In genomic region chr10:131641231-131641630, GRCh38 we compare ENCODE assay signal across 10 cellular contexts.
A peak's percentile ranks its signal among the peaks of the same experiment; 100 is the strongest.
DNase-seq lines count a peak whose midpoint lies in the region; ATAC-seq, FAIRE-seq and TF ChIP-seq lines count a peak whose summit lies in the region.
"Had no signal": no experiment of that assay in that cellular context is flagged by ENCODE, and none has a peak within 500 bp of the region (broad histone marks: within the 10 kb centered on the region; RNA-seq: fewer than 3 reads in every experiment).

No MANE protein-coding gene starts in this region.

- H2BK15ac ChIP-seq in H1 (ENCODE audit: low read length) = no peak overlapping the region

- 0 out of 2 replicates have a peak overlapping the region, but pooled peaks have one; percentile 45 for H4K8ac ChIP-seq in H1 (ENCODE audit: extremely low read depth, insufficient read depth, low read length)

- no peak overlapping the region for H3K4me2 ChIP-seq in H1 (ENCODE audit: insufficient read depth in 1 of 2, low read depth in 2 of 2, low read length in 2 of 2)

- no peaks in the 10 kb centered on the region for H3K4me1 Mint-ChIP-seq in T-cell

- no peak overlapping the region for H2BK120ac ChIP-seq in H1 (replicated peaks; ENCODE audit: low read depth, low read length)

- TF ChIP-seq POLR2A in H1 (IDR thresholded peaks at IDR 0.05; ENCODE audit: control extremely low read depth in 1 of 2, low read depth in 2 of 2, low read length in 2 of 2) = no peak

- FAIRE-seq in H1 (lab: Jason Lieb, UNC) = no peak

- H3K23me2 ChIP-seq in H1 (ENCODE audit: low read depth, low read length) = no peaks in the 10 kb centered on the region

- no peak overlapping the region for H2BK5ac ChIP-seq in H1 (ENCODE audit: low read depth, low read length)

- no peak overlapping the region for H3K4me3 ChIP-seq in H1 (ENCODE audit: extremely low read depth in 1 of 4, insufficient read depth in 2 of 4, low read depth in 3 of 4, low read length in 4 of 4)
- H3K4me3 ChIP-seq: dorsolateral prefrontal cortex had no signal

- peaks cover 0 to 5% of the 10 kb centered on the region in 2 experiments; a peak in 1 of 4 replicates for H3K9me3 ChIP-seq in H1 (ENCODE audit: insufficient read depth in 2 of 2, low read depth in 1 of 2, low read length in 1 of 2)

- ATAC-seq in GM18502 (IDR thresholded peaks at IDR 0.05; ENCODE audit: poor library complexity, unreplicated experiment) (peak; percentile 99), GM19452 (IDR thresholded peaks at IDR 0.05; ENCODE audit: unreplicated experiment) (peak; percentile 99), HG03135 (IDR thresholded peaks at IDR 0.05; ENCODE audit: unreplicated experiment) (peak; percentile 99), T-cell (replicated peaks in 1 of 4) (no peak)

- peaks cover 0 to 16% (median 16%) of the 10 kb centered on the region in 3 donors for H3K9me3 Mint-ChIP-seq in T-cell

- H3K14ac ChIP-seq in H1 (ENCODE audit: insufficient read length) = no peak overlapping the region

- no peak overlapping the region for H2BK12ac ChIP-seq in H1 (ENCODE audit: low read depth, low read length)

- no peaks in the 10 kb centered on the region for H3K36me3 ChIP-seq in H1 (ENCODE audit: control insufficient read depth in 2 of 4, insufficient read depth in 4 of 4, low read length in 3 of 4)

- H4K5ac ChIP-seq in H1 (ENCODE audit: insufficient read length, low read depth, low read length) = no peak overlapping the region

- no peak overlapping the region for H3K18ac ChIP-seq in H1 (ENCODE audit: extremely low read depth, low read length)

- H3K36me3 Mint-ChIP-seq in T-cell = no peaks in the 10 kb centered on the region

- H3K27ac Mint-ChIP-seq in T-cell = no peak overlapping the region
- H3K27ac Mint-ChIP-seq: T-helper 1 cell treated with Interleukin-12 subunit alpha and Interleukin-12 subunit beta and Interleukin-4 antibody, amounts not matched to agents 30 μg/mL and 1 μg/mL, for 36 hours had no signal

- H2AFZ ChIP-seq in H1 (ENCODE audit: low read length) = no peak overlapping the region

- H3K79me2 ChIP-seq in H1 (ENCODE audit: control insufficient read depth in 1 of 2, insufficient read depth in 2 of 2, low read length in 2 of 2) = no peaks in the 10 kb centered on the region

- H3K79me1 ChIP-seq in H1 (ENCODE audit: low read depth, low read length) = no peaks in the 10 kb centered on the region

- H3K9ac ChIP-seq in H1 (replicated peaks in 1 of 4; ENCODE audit: extremely low read depth in 1 of 4, low read depth in 3 of 4, low read length in 3 of 4) = no peak overlapping the region

- CTCF ChIA-PET in H1 (lab: Charles Lee; ENCODE audit: partially characterized antibody) = interaction anchor here (1.2 kb wide), 2 partner anchors 61 to 145 kb away, joined by 3 read pairs; no protein-coding TSS in a partner anchor
- CTCF ChIA-PET in T-cell (lab: Charles Lee) = no interaction called here

- DNase-seq in H1 (ENCODE audit: low read depth in 1 of 2, low spot score in 2 of 2) (peak in 1 of 2 experiments; percentile 34), glomerular visceral epithelial cell (ENCODE audit: extremely low spot score) (no peak), DMS114 treated with DMSO at 0.1 percent for 48 hours (lab: John Stamatoyannopoulos, UW; ENCODE audit: unreplicated experiment) (no peak), T-cell (no peak), C1 segment of cervical spinal cord (lab: John Stamatoyannopoulos, UW) (no peak)
- DNase-seq: dorsolateral prefrontal cortex had no signal

- TF ChIP-seq RAD21 in H1 (IDR thresholded peaks at IDR 0.05 in 1 of 2, conservative IDR thresholded peaks at IDR 0.05 in 1 of 2; ENCODE audit: low read depth in 2 of 2, low read length in 2 of 2) = no peak

- no peaks in the 10 kb centered on the region for H4K20me1 ChIP-seq in H1 (replicated peaks in 1 of 2; ENCODE audit: control insufficient read depth in 1 of 2, insufficient read depth in 2 of 2, low read length in 2 of 2)

- peaks cover 0 to 4% (median 0%) of the 10 kb centered on the region in 4 experiments; a peak in 3 of 7 replicates for H3K4me1 ChIP-seq in H1 (replicated peaks in 1 of 4; ENCODE audit: control insufficient read depth in 3 of 4, insufficient read depth in 4 of 4, low read length in 3 of 4)

- no peak overlapping the region for H4K91ac ChIP-seq in H1 (replicated peaks; ENCODE audit: insufficient read length, low read length)

- WGBS in H1 (ENCODE audit: extremely low coverage in 1 of 2, insufficient coverage in 1 of 2, insufficient read length in 1 of 2, insufficient replicate concordance in 2 of 2, low coverage in 1 of 2, low lambda C conversion rate in 2 of 2, missing lambda C conversion rate in 1 of 2), 2 experiments = 52% methylated on average over 4 of the region's 4 CpGs; no CpG with 5 or more reads in 1 of the 2 experiments

- TF ChIP-seq EP300 in H1 (IDR thresholded peaks at IDR 0.05; ENCODE audit: borderline replicate concordance in 1 of 2, low read depth in 2 of 2, low read length in 2 of 2) = no peak

- H3K56ac ChIP-seq in H1 (replicated peaks; ENCODE audit: insufficient read length, low read depth, low read length) = no peak overlapping the region

- POLR2A ChIA-PET in H1 (lab: Charles Lee; ENCODE audit: partially characterized antibody) = no interaction called here
- POLR2A ChIA-PET in T-cell (lab: Charles Lee) = no interaction called here

- no peaks in the 10 kb centered on the region for H3K27me3 ChIP-seq in H1 (replicated peaks in 1 of 4; ENCODE audit: control insufficient read depth in 3 of 4, extremely low read depth in 1 of 4, insufficient read depth in 3 of 4, low read length in 3 of 4)

- no peak overlapping the region for H3K4me3 Mint-ChIP-seq in T-cell
- H3K4me3 Mint-ChIP-seq: T-helper 1 cell treated with Interleukin-12 subunit alpha and Interleukin-12 subunit beta and Interleukin-4 antibody, amounts not matched to agents 30 μg/mL and 1 μg/mL, for 36 hours had no signal

- no peak for TF ChIP-seq CTCF in H1 (IDR thresholded peaks at IDR 0.05; ENCODE audit: control extremely low read depth in 1 of 3, insufficient read depth in 1 of 3, low read depth in 1 of 3, low read length in 3 of 3)

- H3K23ac ChIP-seq in H1 (ENCODE audit: insufficient read length) = no peak overlapping the region

- peaks cover 3 to 9% of the 10 kb centered on the region in 2 donors for H3K27me3 Mint-ChIP-seq in T-cell

- no peak overlapping the region for H2BK20ac ChIP-seq in H1 (ENCODE audit: low read length)

- H2AK5ac ChIP-seq in H1 (ENCODE audit: low read depth, low read length) = no peak overlapping the region

- no peak overlapping the region for H3K4ac ChIP-seq in H1 (replicated peaks; ENCODE audit: insufficient read length, low read depth, low read length)

- H3K27ac ChIP-seq in H1 (ENCODE audit: low read depth, low read length) = no peak overlapping the region
- H3K27ac ChIP-seq: dorsolateral prefrontal cortex had no signal

TF ChIP-seq in H1, 55 proteins besides CTCF, POLR2A, EP300 and RAD21 (continues in another document):
- TF ChIP-seq NANOG (IDR thresholded peaks at IDR 0.05; ENCODE audit: insufficient read depth, low read depth, low read length, poor library complexity, severe bottlenecking) (no peak), GTF2F1 (IDR thresholded peaks at IDR 0.05; ENCODE audit: borderline replicate concordance, low read depth, low read length) (no peak)

Comparison
In these comparisons a context has a peak if more than half of its experiments do, and no peak if none do; other contexts are left out.
1. ATAC-seq: peak in GM18502 (single experiment), GM19452 (single experiment) and HG03135 (single experiment); none in T-cell (0 of 4).